ENCODE assay signal across 14 cellular contexts in the genomic region with DNA sequence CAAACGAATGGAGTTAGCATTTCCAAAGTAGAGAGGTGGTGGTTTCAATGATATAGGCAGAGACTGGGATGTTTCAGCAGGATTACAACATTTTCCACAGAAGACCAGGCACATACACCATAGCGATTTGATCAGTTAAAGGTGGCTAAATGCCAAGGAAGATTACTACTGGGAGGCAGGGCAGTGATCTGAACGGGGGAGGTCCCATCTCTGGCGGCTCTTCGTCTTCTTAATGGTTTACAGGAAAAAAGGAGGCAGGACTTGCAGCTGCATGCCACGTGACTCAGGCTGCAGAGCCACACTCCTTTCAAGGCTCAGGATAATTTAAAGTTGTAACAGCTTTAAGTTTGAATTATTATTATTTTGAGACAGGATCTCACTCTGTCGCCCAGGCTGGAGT.
DNase-seq lines count a peak whose midpoint lies in the region; FAIRE-seq and TF ChIP-seq lines count a peak whose summit lies in the region.
"Had no signal": no experiment of that assay in that cellular context is flagged by ENCODE, and none has a peak within 500 bp of the region (broad histone marks: within the 10 kb centered on the region; RNA-seq: fewer than 3 reads in every experiment).

No MANE protein-coding gene starts in this region.

- peak overlapping the region; percentile 72 for H2AK5ac ChIP-seq in H1 (ENCODE audit: low read depth, low read length)

- BruUV-seq in A673 (replicated peaks; lab: Mats Ljungman, UMichigan), result no TSS peak

- H4K8ac ChIP-seq in H1 (ENCODE audit: extremely low read depth, insufficient read depth, low read length), result no peak overlapping the region

- H3K27ac ChIP-seq in A673 (ENCODE audit: low read depth, low read length, poor library complexity, severe bottlenecking) (no peak overlapping the region), H1 (ENCODE audit: low read depth, low read length) (no peak overlapping the region), neural progenitor cell (no peak overlapping the region)

- TF ChIP-seq CTCF in A673 (conservative IDR thresholded peaks at IDR 0.05; ENCODE audit: low read depth, low read length) (no peak), H1 (IDR thresholded peaks at IDR 0.05; ENCODE audit: control extremely low read depth in 1 of 3, insufficient read depth in 1 of 3, low read depth in 1 of 3, low read length in 3 of 3) (no peak), neural progenitor cell (IDR thresholded peaks at IDR 0.05) (no peak), CD14-positive monocyte (IDR thresholded peaks at IDR 0.05) (no peak)

- TF ChIP-seq RAD21 in H1 (IDR thresholded peaks at IDR 0.05 in 1 of 2, conservative IDR thresholded peaks at IDR 0.05 in 1 of 2; ENCODE audit: low read depth in 2 of 2, low read length in 2 of 2), result no peak

- DNase-seq in A673 (ENCODE audit: low spot score) (peak; percentile 2), OCI-M1 (lab: John Stamatoyannopoulos, UW) (peak; percentile 42), H1 (ENCODE audit: low read depth in 1 of 2, low spot score in 2 of 2) (no peak), neural progenitor cell (ENCODE audit: low spot score) (no peak), NCI-H2196 (lab: John Stamatoyannopoulos, UW; ENCODE audit: unreplicated experiment) (no peak), amniotic stem cell (lab: John Stamatoyannopoulos, UW) (no peak), CD14-positive monocyte (ENCODE audit: low spot score) (no peak)
- DNase-seq: DMS79, GOT3 had no signal

- TF ChIP-seq POLR2A in H1 (IDR thresholded peaks at IDR 0.05; ENCODE audit: control extremely low read depth in 1 of 2, low read depth in 2 of 2, low read length in 2 of 2), result no peak

- H2BK5ac ChIP-seq in H1 (ENCODE audit: low read depth, low read length), result no peak overlapping the region

- H3K36me3 ChIP-seq in A673 (ENCODE audit: insufficient read depth, low read length, poor library complexity, severe bottlenecking) (no peaks in the 10 kb centered on the region), H1 (ENCODE audit: control insufficient read depth in 2 of 4, insufficient read depth in 4 of 4, low read length in 3 of 4) (no peaks in the 10 kb centered on the region), neural progenitor cell (no peaks in the 10 kb centered on the region)
- H3K36me3 ChIP-seq: HAP-1 had no signal

- H3K23me2 ChIP-seq in H1 (ENCODE audit: low read depth, low read length), result no peaks in the 10 kb centered on the region

- CTCF ChIA-PET in A673 (lab: Charles Lee), result no interaction called here
- CTCF ChIA-PET in H1 (lab: Charles Lee; ENCODE audit: partially characterized antibody), result interaction anchor here (0.6 to 1.1 kb wide), 4 partner anchors 12 to 1180 kb away, joined by 3 to 4 read pairs (median 3); no protein-coding TSS in a partner anchor

- no peak overlapping the region for H3K56ac ChIP-seq in H1 (replicated peaks; ENCODE audit: insufficient read length, low read depth, low read length)

- H2BK20ac ChIP-seq in H1 (ENCODE audit: low read length), result peak overlapping the region; percentile 89; the same call in 1 of the 2 replicates

- peaks cover 4% of the 10 kb centered on the region for H3K27me3 Mint-ChIP-seq in neural progenitor cell (ENCODE audit: insufficient read depth, low read depth)
- peaks cover 0 to 1% (median 0%) of the 10 kb centered on the region in 3 donors for H3K27me3 Mint-ChIP-seq in CD14-positive monocyte (ENCODE audit: low read depth in 3 of 3)

- no peak for TF ChIP-seq EP300 in H1 (IDR thresholded peaks at IDR 0.05; ENCODE audit: borderline replicate concordance in 1 of 2, low read depth in 2 of 2, low read length in 2 of 2)

- WGBS in H1 (ENCODE audit: extremely low coverage in 1 of 2, insufficient coverage in 1 of 2, insufficient read length in 1 of 2, insufficient replicate concordance in 2 of 2, low coverage in 1 of 2, low lambda C conversion rate in 2 of 2, missing lambda C conversion rate in 1 of 2), 2 experiments, result 85% methylated on average over 7 of the region's 7 CpGs; no CpG with 5 or more reads in 1 of the 2 experiments

- H3K27me3 ChIP-seq in A673 (replicated peaks; ENCODE audit: insufficient read depth, low read depth, low read length, poor library complexity), result no peaks in the 10 kb centered on the region
- H3K27me3 ChIP-seq in H1 (replicated peaks in 1 of 4; ENCODE audit: control insufficient read depth in 3 of 4, extremely low read depth in 1 of 4, insufficient read depth in 3 of 4, low read length in 3 of 4), result no peaks in the 10 kb centered on the region
- no peaks in the 10 kb centered on the region for H3K27me3 ChIP-seq in neural progenitor cell

- H2BK15ac ChIP-seq in H1 (ENCODE audit: low read length), result peak overlapping the region; percentile 85; the same call in 1 of the 2 replicates

- H3K79me1 ChIP-seq in H1 (ENCODE audit: low read depth, low read length), result no peaks in the 10 kb centered on the region

- H3K18ac ChIP-seq in H1 (ENCODE audit: extremely low read depth, low read length), result no peak overlapping the region

- H3K9me3 Mint-ChIP-seq in neural progenitor cell (peaks cover 5% of the 10 kb centered on the region), CD14-positive monocyte (peaks cover 0 to 27% (median 6%) of the 10 kb centered on the region in 7 donors)

- no peaks in the 10 kb centered on the region for H4K20me1 ChIP-seq in H1 (replicated peaks in 1 of 2; ENCODE audit: control insufficient read depth in 1 of 2, insufficient read depth in 2 of 2, low read length in 2 of 2)
- no peaks in the 10 kb centered on the region for H4K20me1 ChIP-seq in neural progenitor cell (ENCODE audit: low read depth)

- no peak overlapping the region for H3K4ac ChIP-seq in H1 (replicated peaks; ENCODE audit: insufficient read length, low read depth, low read length)

- H3K9ac ChIP-seq in H1 (replicated peaks in 1 of 4; ENCODE audit: extremely low read depth in 1 of 4, low read depth in 3 of 4, low read length in 3 of 4) (no peak overlapping the region), neural progenitor cell (no peak overlapping the region)

- intact Hi-C loops in A673 (cut with micrococcal nuclease; ENCODE audit: unreplicated experiment), result no loop called here
- intact Hi-C loops in CD14-positive monocyte (cut with micrococcal nuclease), result loop anchor here in 1 of 2 donors (5.0 kb wide), 1 partner anchor 36 kb away; no protein-coding TSS in a partner anchor

- H3K4me3 ChIP-seq in A673 (ENCODE audit: low read depth, low read length, poor library complexity, severe bottlenecking) (no peak overlapping the region), H1 (ENCODE audit: extremely low read depth in 1 of 4, insufficient read depth in 2 of 4, low read depth in 3 of 4, low read length in 4 of 4) (no peak overlapping the region), neural progenitor cell (no peak overlapping the region)
- H3K4me3 ChIP-seq: GM12878, HAP-1 had no signal

- no peak overlapping the region for H2AFZ ChIP-seq in H1 (ENCODE audit: low read length)
- peak overlapping the region; percentile 3 for H2AFZ ChIP-seq in neural progenitor cell (replicated peaks)

- H3K4me2 ChIP-seq in H1 (ENCODE audit: insufficient read depth in 1 of 2, low read depth in 2 of 2, low read length in 2 of 2) (no peak overlapping the region), neural progenitor cell (no peak overlapping the region)

- H3K27ac Mint-ChIP-seq in neural progenitor cell, result no peak overlapping the region
- no peak overlapping the region for H3K27ac Mint-ChIP-seq in CD14-positive monocyte
- H3K27ac Mint-ChIP-seq: IgD-negative memory B cell had no signal

- no peak overlapping the region for H2BK120ac ChIP-seq in H1 (replicated peaks; ENCODE audit: low read depth, low read length)

- H3K23ac ChIP-seq in H1 (ENCODE audit: insufficient read length), result no peak overlapping the region

- H4K5ac ChIP-seq in H1 (ENCODE audit: insufficient read length, low read depth, low read length), result no peak overlapping the region

- H4K91ac ChIP-seq in H1 (replicated peaks; ENCODE audit: insufficient read length, low read length), result peak overlapping the region; percentile 6

- H3K4me3 Mint-ChIP-seq in neural progenitor cell (no peak overlapping the region), CD14-positive monocyte (no peak overlapping the region)
- H3K4me3 Mint-ChIP-seq: IgD-negative memory B cell had no signal

- H3K9me3 ChIP-seq in A673 (ENCODE audit: low read depth, low read length, poor library complexity, severe bottlenecking) (peaks cover 6% of the 10 kb centered on the region), H1 (ENCODE audit: insufficient read depth in 2 of 2, low read depth in 1 of 2, low read length in 1 of 2) (peaks cover 0 to 6% of the 10 kb centered on the region in 2 experiments; a peak in 2 of 4 replicates), neural progenitor cell (ENCODE audit: low read depth) (no peaks in the 10 kb centered on the region)
- H3K9me3 ChIP-seq: HAP-1 had no signal

- FAIRE-seq in H1 (lab: Jason Lieb, UNC), result no peak
- FAIRE-seq: A204.1, GM12878, GM18507 had no signal

- no peaks in the 10 kb centered on the region for H3K4me1 ChIP-seq in A673 (ENCODE audit: insufficient read depth, low read length, poor library complexity, severe bottlenecking)
- peaks cover 3 to 13% (median 7%) of the 10 kb centered on the region in 4 experiments; a peak in 5 of 7 replicates for H3K4me1 ChIP-seq in H1 (replicated peaks in 1 of 4; ENCODE audit: control insufficient read depth in 3 of 4, insufficient read depth in 4 of 4, low read length in 3 of 4)
- H3K4me1 ChIP-seq in neural progenitor cell, result peaks cover 8% of the 10 kb centered on the region
- H3K4me1 ChIP-seq: HAP-1 had no signal

- no peak overlapping the region for H3K14ac ChIP-seq in H1 (ENCODE audit: insufficient read length)

- no peaks in the 10 kb centered on the region for H3K79me2 ChIP-seq in H1 (ENCODE audit: control insufficient read depth in 1 of 2, insufficient read depth in 2 of 2, low read length in 2 of 2)
- H3K79me2 ChIP-seq in neural progenitor cell (ENCODE audit: low read depth), result no peaks in the 10 kb centered on the region

- POLR2A ChIA-PET in A673 (lab: Charles Lee; ENCODE audit: low non-redundant PET) (no interaction called here), H1 (lab: Charles Lee; ENCODE audit: partially characterized antibody) (interaction anchor here (0.7 to 1.0 kb wide), 2 partner anchors 10 to 13 kb away, joined by 3 read pairs; no protein-coding TSS in a partner anchor)

- H3F3A ChIP-seq in neural progenitor cell (ENCODE audit: low read depth), result peaks cover 13% of the 10 kb centered on the region

- H3K4me1 Mint-ChIP-seq in neural progenitor cell (peaks cover 6% of the 10 kb centered on the region), CD14-positive monocyte (no peaks in the 10 kb centered on the region)
- H3K4me1 Mint-ChIP-seq: IgD-negative memory B cell had no signal

- no peaks in the 10 kb centered on the region for H3K36me3 Mint-ChIP-seq in neural progenitor cell
- no peaks in the 10 kb centered on the region for H3K36me3 Mint-ChIP-seq in CD14-positive monocyte

- H2BK12ac ChIP-seq in H1 (ENCODE audit: low read depth, low read length), result peak overlapping the region; percentile 87; the same call in 1 of the 2 replicates

TF ChIP-seq in H1, 55 proteins besides CTCF, POLR2A, EP300 and RAD21 (continues in another document):
- TF ChIP-seq BCL11A (IDR thresholded peaks at IDR 0.05; ENCODE audit: low read depth in 2 of 2, low read length in 2 of 2) (no peak), RXRA (IDR thresholded peaks at IDR 0.05; ENCODE audit: insufficient read depth, low read depth, low read length) (no peak), NRF1 (IDR thresholded peaks at IDR 0.05; ENCODE audit: low read depth, low read length) (no peak), SIX5 (IDR thresholded peaks at IDR 0.05; ENCODE audit: low read depth, low read length) (no peak)

Comparison
In these comparisons a context has a peak if more than half of its experiments do, and no peak if none do; other contexts are left out.
1. DNase-seq: peak in A673 (single experiment) and OCI-M1 (single experiment); none in H1 (0 of 2), neural progenitor cell (single experiment), NCI-H2196 (single experiment), amniotic stem cell (single experiment) and CD14-positive monocyte (single experiment).